In genomic region chr18:44033144-44033543, GRCh38 we compare ENCODE assay signal across 18 cellular contexts.
DNase-seq lines count a peak whose midpoint lies in the region; ATAC-seq and TF ChIP-seq lines count a peak whose summit lies in the region.
"Had no signal": no experiment of that assay in that cellular context is flagged by ENCODE, and none has a peak within 500 bp of the region (broad histone marks: within the 10 kb centered on the region; RNA-seq: fewer than 3 reads in every experiment).

No MANE protein-coding gene starts in this region.

- no peak for TF ChIP-seq POLR2A in gastrocnemius medialis (IDR thresholded peaks at IDR 0.05)

- H3K36me3 ChIP-seq in kidney epithelial cell (ENCODE audit: control insufficient read depth, insufficient read depth, low read length): no peaks in the 10 kb centered on the region
- no peaks in the 10 kb centered on the region for H3K36me3 ChIP-seq in gastrocnemius medialis
- no peaks in the 10 kb centered on the region for H3K36me3 ChIP-seq in SJCRH30

- H3K9me3 ChIP-seq in gastrocnemius medialis: no peaks in the 10 kb centered on the region
- no peaks in the 10 kb centered on the region for H3K9me3 ChIP-seq in SJCRH30 (replicated peaks)

- H3K4me3 ChIP-seq in kidney epithelial cell (ENCODE audit: low read depth, low read length): no peak overlapping the region
- no peak overlapping the region for H3K4me3 ChIP-seq in coronary artery
- H3K4me3 ChIP-seq in gastrocnemius medialis: no peak overlapping the region
- no peak overlapping the region for H3K4me3 ChIP-seq in SJCRH30

- TF ChIP-seq CTCF in kidney epithelial cell (IDR thresholded peaks at IDR 0.05; ENCODE audit: insufficient read depth, low read length, poor library complexity, severe bottlenecking) (no peak), coronary artery (IDR thresholded peaks at IDR 0.05) (no peak), gastrocnemius medialis (IDR thresholded peaks at IDR 0.05 in 4 of 5, conservative IDR thresholded peaks at IDR 0.05 in 1 of 5) (no peak)

- peak; percentile 75 for ATAC-seq in GM21423 (IDR thresholded peaks at IDR 0.05; ENCODE audit: unreplicated experiment)
- peak; percentile 58 for ATAC-seq in HG03521 (IDR thresholded peaks at IDR 0.05; ENCODE audit: unreplicated experiment)
- ATAC-seq in gastrocnemius medialis: no peak
- no peak for ATAC-seq in activated CD4-positive, CD25-positive, alpha-beta regulatory T cell treated with anti-CD3 and anti-CD28 coated beads, Interleukin-2, amount 50 U/mL, for 24 hours
- ATAC-seq: activated CD8-positive, alpha-beta T cell treated with anti-CD3 and anti-CD28 coated beads, Interleukin-2, amount 10 ng/mL, durations not matched to agents 7 days and 5 days had no signal

- H3K4me1 ChIP-seq in gastrocnemius medialis: no peaks in the 10 kb centered on the region
- H3K4me1 ChIP-seq in SJCRH30: no peaks in the 10 kb centered on the region

- intact Hi-C loops in gastrocnemius medialis (cut with DNase I; ENCODE audit: low total_unique reads): no loop called here

- peak; percentile 95 for DNase-seq in DMS53 treated with DMSO at 0.1 percent for 48 hours (lab: John Stamatoyannopoulos, UW; ENCODE audit: unreplicated experiment)
- peak; percentile 61 for DNase-seq in kidney epithelial cell (ENCODE audit: low read depth)
- no peak for DNase-seq in coronary artery (ENCODE audit: low spot score)
- no peak for DNase-seq in gastrocnemius medialis
- no peak for DNase-seq in SJCRH30
- DNase-seq: activated CD8-positive, alpha-beta T cell treated with anti-CD3 and anti-CD28 coated beads, Interleukin-2, amount 10 ng/mL, durations not matched to agents 7 days and 5 days; activated gamma-delta T cell; COR-L47; endodermal cell; H7; islet precursor cell; NCI-H187; NCI-H69; Right ventricle myocardium superior; stimulated activated CD4-positive, alpha-beta T cell treated with anti-CD3 and anti-CD28 coated beads, Interleukin-4, amount 100 ng/mL, for 1 hour had no signal

- H3K27ac ChIP-seq in coronary artery: no peak overlapping the region
- no peak overlapping the region for H3K27ac ChIP-seq in gastrocnemius medialis
- H3K27ac ChIP-seq in SJCRH30: no peak overlapping the region

- in situ Hi-C loops in gastrocnemius medialis (cut with MboI; ENCODE audit: low sequenced_read_pairs in 4 of 4): no loop called here

- H3K27me3 ChIP-seq in kidney epithelial cell (ENCODE audit: control insufficient read depth, insufficient read depth, low read length): no peaks in the 10 kb centered on the region
- H3K27me3 ChIP-seq in gastrocnemius medialis: no peaks in the 10 kb centered on the region
- no peaks in the 10 kb centered on the region for H3K27me3 ChIP-seq in SJCRH30

Comparison
In these comparisons a context has a peak if more than half of its experiments do, and no peak if none do; other contexts are left out.
1. DNase-seq: peak in DMS53 treated with DMSO at 0.1 percent for 48 hours (single experiment) and kidney epithelial cell (single experiment); none in coronary artery (single experiment), gastrocnemius medialis (0 of 2) and SJCRH30 (0 of 2).
2. ATAC-seq: peak in GM21423 (single experiment) and HG03521 (single experiment); none in gastrocnemius medialis (0 of 2) and activated CD4-positive, CD25-positive, alpha-beta regulatory T cell treated with anti-CD3 and anti-CD28 coated beads, Interleukin-2, amount 50 U/mL, for 24 hours (0 of 2).